25 cellular contexts compared by ENCODE assay signal in the genomic region with DNA sequence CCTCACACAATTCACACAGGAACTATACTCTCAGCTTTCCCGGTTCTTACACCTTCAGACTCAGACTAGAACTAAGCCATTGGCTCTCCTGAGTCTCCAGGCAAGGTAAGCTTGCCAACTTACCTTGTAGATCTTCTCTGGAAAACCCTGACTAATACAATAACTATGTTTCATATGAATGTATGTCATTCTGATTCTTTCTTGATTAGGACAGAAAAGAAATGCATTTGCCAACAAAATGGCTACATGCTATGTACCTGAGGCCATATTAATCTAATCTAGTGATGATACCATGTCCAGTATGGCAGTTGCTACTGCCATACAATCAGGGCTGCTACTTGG.
"Had no signal": no experiment of that assay in that cellular context is flagged by ENCODE, and none has a peak within 500 bp of the region (broad histone marks: within the 10 kb centered on the region; RNA-seq: fewer than 3 reads in every experiment).

No MANE protein-coding gene starts in this region.

- H3K27ac ChIP-seq: esophagus muscularis mucosa, left lung, ovary, psoas muscle, skin epidermis, spleen, testis, tibial artery, upper lobe of left lung, uterus had no signal

- H3K4me3 ChIP-seq: esophagus muscularis mucosa, left lung, ovary, psoas muscle, skin epidermis, spleen, testis, tibial artery, upper lobe of left lung, uterus had no signal

- H3K4me1 ChIP-seq: esophagus muscularis mucosa, left lung, psoas muscle, spleen, testis, tibial artery, upper lobe of left lung, uterus had no signal

- H3K9me3 ChIP-seq: esophagus muscularis mucosa, left lung, ovary, psoas muscle, spleen, testis, tibial artery, upper lobe of left lung, uterus had no signal

- H3K4me3 Mint-ChIP-seq: naive thymus-derived CD8-positive, alpha-beta T cell; stimulated activated memory B cell treated with anti-CD40 and anti-IgM and Interleukin-4, amounts not matched to agents 10 μg/mL and 1 μg/mL and 100 μg/mL, for 72 hours had no signal

- H3K4me1 Mint-ChIP-seq: naive thymus-derived CD8-positive, alpha-beta T cell; stimulated activated memory B cell treated with anti-CD40 and anti-IgM and Interleukin-4, amounts not matched to agents 10 μg/mL and 1 μg/mL and 100 μg/mL, for 72 hours had no signal

- DNase-seq: cerebellar nuclear complex; cortex of kidney; effector CD4-positive, alpha-beta T cell; foreskin melanocyte; hypothalamus; kidney; left cardiac atrium; left lung; naive thymus-derived CD8-positive, alpha-beta T cell; occipital lobe; ovary; posterior cingulate gyrus; psoas muscle; right cardiac atrium; spleen; stimulated activated CD4-positive, alpha-beta T cell treated with anti-CD3 and anti-CD28 coated beads, Interleukin-4, amount 100 ng/mL, for 4 hours; stimulated activated naive CD8-positive, alpha-beta T cell treated with anti-CD3 and anti-CD28 coated beads, Interleukin-15, Interleukin-2, amounts not matched to agents 100 U/mL and 50 U/mL, for 24 hours; substantia nigra; testis; tibial artery; upper lobe of left lung; uterus had no signal

- H3K36me3 ChIP-seq: esophagus muscularis mucosa, left lung, ovary, spleen, tibial artery, upper lobe of left lung, uterus had no signal

- ATAC-seq: left cardiac atrium; left lung; naive thymus-derived CD8-positive, alpha-beta T cell; psoas muscle; right cardiac atrium; stimulated activated memory B cell treated with anti-CD40 and anti-IgM and Interleukin-4, amounts not matched to agents 10 μg/mL and 1 μg/mL and 100 μg/mL, for 72 hours; stimulated activated naive CD8-positive, alpha-beta T cell treated with anti-CD3 and anti-CD28 coated beads, Interleukin-15, Interleukin-2, amounts not matched to agents 100 U/mL and 50 U/mL, for 24 hours had no signal

- H3K9me3 Mint-ChIP-seq: naive thymus-derived CD8-positive, alpha-beta T cell; stimulated activated memory B cell treated with anti-CD40 and anti-IgM and Interleukin-4, amounts not matched to agents 10 μg/mL and 1 μg/mL and 100 μg/mL, for 72 hours had no signal

- H3K27ac Mint-ChIP-seq: naive thymus-derived CD8-positive, alpha-beta T cell; stimulated activated memory B cell treated with anti-CD40 and anti-IgM and Interleukin-4, amounts not matched to agents 10 μg/mL and 1 μg/mL and 100 μg/mL, for 72 hours had no signal

- H3K27me3 ChIP-seq: left lung, ovary, testis, upper lobe of left lung, uterus had no signal

- H3K36me3 Mint-ChIP-seq: naive thymus-derived CD8-positive, alpha-beta T cell; stimulated activated memory B cell treated with anti-CD40 and anti-IgM and Interleukin-4, amounts not matched to agents 10 μg/mL and 1 μg/mL and 100 μg/mL, for 72 hours had no signal
